ENCODE assay signal across 9 cellular contexts in the genomic region with DNA sequence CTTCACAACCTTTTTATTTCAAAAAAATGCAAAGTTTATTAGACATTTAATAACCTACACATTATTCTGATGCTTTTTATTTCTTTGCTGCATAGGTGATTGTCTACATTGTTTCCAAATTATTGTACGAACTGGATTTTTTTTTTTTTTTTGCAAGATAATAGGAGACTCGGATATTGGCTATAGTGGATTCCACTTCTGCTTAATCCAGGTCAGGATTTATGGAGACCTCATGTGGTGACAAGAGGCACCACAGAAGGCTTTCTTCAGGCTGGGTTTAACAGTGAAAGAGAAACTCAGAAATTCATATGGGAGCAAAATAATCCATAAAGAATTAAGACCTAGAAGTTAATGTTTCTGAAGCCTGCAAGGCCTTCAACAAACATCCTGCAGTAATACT. TPM values are rescaled to one million over a fixed set of nuclear protein-coding genes. Genes with fewer than 3 reads are reported as not detected.
DNase-seq lines count a peak whose midpoint lies in the region; ATAC-seq, FAIRE-seq and TF ChIP-seq lines count a peak whose summit lies in the region.
"Had no signal": no experiment of that assay in that cellular context is flagged by ENCODE, and none has a peak within 500 bp of the region (broad histone marks: within the 10 kb centered on the region; RNA-seq: fewer than 3 reads in every experiment).

No MANE protein-coding gene starts in this region.

- H3K4me2 ChIP-seq in GM23338 (no peak overlapping the region), endothelial cell of umbilical vein (ENCODE audit: insufficient read depth, low read length) (no peak overlapping the region)
- H3K4me2 ChIP-seq: KMS-11 had no signal

- FAIRE-seq in endothelial cell of umbilical vein (lab: Jason Lieb, UNC): no peak

- no peaks in the 10 kb centered on the region for H3K9me2 ChIP-seq in GM23338 (ENCODE audit: insufficient read depth)

- ATAC-seq in GM23338 (no peak), HG03095 (IDR thresholded peaks at IDR 0.05; ENCODE audit: unreplicated experiment) (no peak), HG03432 (IDR thresholded peaks at IDR 0.05; ENCODE audit: unreplicated experiment) (no peak)
- ATAC-seq: esophagus mucosa had no signal

- H3K4me1 ChIP-seq in GM23338 (ENCODE audit: insufficient read depth): peaks cover 9% of the 10 kb centered on the region; the same call in 1 of the 2 replicates
- peaks cover 18% of the 10 kb centered on the region for H3K4me1 ChIP-seq in endothelial cell of umbilical vein (ENCODE audit: control insufficient read depth, extremely low read depth, insufficient read depth, low read length)
- no peaks in the 10 kb centered on the region for H3K4me1 ChIP-seq in uterus

- no peak for TF ChIP-seq POLR2A in endothelial cell of umbilical vein (IDR thresholded peaks at IDR 0.05; ENCODE audit: low read depth, low read length)
- TF ChIP-seq POLR2A in uterus (IDR thresholded peaks at IDR 0.05): no peak

- H3K4me1 Mint-ChIP-seq in GM23338: peaks cover 20% of the 10 kb centered on the region

- H3K27me3 Mint-ChIP-seq in GM23338 (ENCODE audit: insufficient read depth, low read depth, poor library complexity): peaks cover 38% of the 10 kb centered on the region

- H3K4me3 ChIP-seq in GM23338: no peak overlapping the region
- H3K4me3 ChIP-seq in endothelial cell of umbilical vein (replicated peaks in 1 of 3; ENCODE audit: insufficient read depth in 1 of 3, low read depth in 1 of 3, low read length in 3 of 3): no peak overlapping the region
- H3K4me3 ChIP-seq in uterus: no peak overlapping the region

- no TSS peak for BruUV-seq in endothelial cell of umbilical vein (replicated peaks; lab: Mats Ljungman, UMichigan)

- H4K20me1 ChIP-seq in GM23338 (replicated peaks; ENCODE audit: insufficient read depth) (0 out of 2 replicates have a peak, but pooled peaks cover 3% of the 10 kb centered on the region), endothelial cell of umbilical vein (replicated peaks; ENCODE audit: control insufficient read depth, extremely low read depth, insufficient read depth, low read length) (no peaks in the 10 kb centered on the region)

- H3K9me3 ChIP-seq in endothelial cell of umbilical vein (replicated peaks; ENCODE audit: control insufficient read depth, insufficient read depth, low read length): no peaks in the 10 kb centered on the region
- no peaks in the 10 kb centered on the region for H3K9me3 ChIP-seq in uterus

- H3K27ac ChIP-seq in GM23338 (ENCODE audit: low read depth) (no peak overlapping the region), endothelial cell of umbilical vein (ENCODE audit: insufficient read depth, low read depth, low read length) (no peak overlapping the region), uterus (no peak overlapping the region)
- H3K27ac ChIP-seq: KMS-11 had no signal

- H3K36me3 ChIP-seq in GM23338 (ENCODE audit: insufficient read depth): no peaks in the 10 kb centered on the region
- no peaks in the 10 kb centered on the region for H3K36me3 ChIP-seq in endothelial cell of umbilical vein (ENCODE audit: control insufficient read depth in 2 of 2, extremely low read depth in 1 of 2, insufficient read depth in 2 of 2, low read length in 2 of 2)
- H3K36me3 ChIP-seq in uterus: no peaks in the 10 kb centered on the region

- 0 out of 3 replicates have a peak, but pooled peaks cover 3% of the 10 kb centered on the region for H3K36me3 Mint-ChIP-seq in GM23338 (ENCODE audit: low read depth)

- TF ChIP-seq CTCF in GM23338 (conservative IDR thresholded peaks at IDR 0.05; ENCODE audit: low read depth in 2 of 2): peak; percentile 40 to 52
- TF ChIP-seq CTCF in endothelial cell of umbilical vein (IDR thresholded peaks at IDR 0.05; ENCODE audit: extremely low read depth in 1 of 2, insufficient read depth in 1 of 2, low read depth in 1 of 2, low read length in 2 of 2): peak; percentile 35 to 55
- TF ChIP-seq CTCF in uterus (IDR thresholded peaks at IDR 0.05): peak in 2 of 4 experiments; percentile 14 to 18

- H3K27me3 ChIP-seq in GM23338 (ENCODE audit: insufficient read depth): peaks cover 44% of the 10 kb centered on the region
- H3K27me3 ChIP-seq in endothelial cell of umbilical vein (ENCODE audit: control insufficient read depth in 2 of 2, insufficient read depth in 2 of 2, low read length in 2 of 2): no peaks in the 10 kb centered on the region
- H3K27me3 ChIP-seq in uterus: no peaks in the 10 kb centered on the region

- H3K79me2 ChIP-seq in GM23338 (replicated peaks; ENCODE audit: insufficient read depth) (no peaks in the 10 kb centered on the region), endothelial cell of umbilical vein (ENCODE audit: control insufficient read depth, insufficient read depth, low read length) (peaks cover 18% of the 10 kb centered on the region)

- no peaks in the 10 kb centered on the region for H3K9me1 ChIP-seq in endothelial cell of umbilical vein (replicated peaks; ENCODE audit: control insufficient read depth, extremely low read depth, insufficient read depth, low read length)

- POLR2A ChIA-PET in endothelial cell of umbilical vein (lab: Charles Lee): no interaction called here

- no peak overlapping the region for H3K27ac Mint-ChIP-seq in GM23338

- 0 out of 3 replicates have a peak, but pooled peaks cover 6% of the 10 kb centered on the region for H3K9me3 Mint-ChIP-seq in GM23338

- H3F3A ChIP-seq in GM23338 (replicated peaks; ENCODE audit: low read depth): no peaks in the 10 kb centered on the region

- no peak overlapping the region for H3K4me3 Mint-ChIP-seq in GM23338

- CTCF ChIA-PET in endothelial cell of umbilical vein (lab: Charles Lee): interaction anchor here (1.0 to 2.6 kb wide), 21 partner anchors 23 to 1561 kb away, joined by 3 to 29 read pairs (median 5); no protein-coding TSS in a partner anchor

- intact Hi-C loops in endothelial cell of umbilical vein (cut with micrococcal nuclease): loop anchor here (1.0 to 5.0 kb wide), 5 partner anchors 207 to 1560 kb away; no protein-coding TSS in a partner anchor
- intact Hi-C loops in uterus (cut with DNase I; ENCODE audit: low total_unique reads): no loop called here

- dilution Hi-C loops in endothelial cell of umbilical vein (cut with MboI; ENCODE audit: extremely low pct_ligation_motif_present, low sequenced_read_pairs): no loop called here

- H2AFZ ChIP-seq in GM23338 (no peak overlapping the region), endothelial cell of umbilical vein (ENCODE audit: low read depth, low read length) (no peak overlapping the region)

- H3K9ac ChIP-seq in endothelial cell of umbilical vein (replicated peaks; ENCODE audit: extremely low read depth, insufficient read depth, low read length): no peak overlapping the region
- H3K9ac ChIP-seq: KMS-11 had no signal

- DNase-seq in GM23338 (ENCODE audit: low spot score) (no peak), NCI-H69 (lab: John Stamatoyannopoulos, UW) (peak; percentile 43), endothelial cell of umbilical vein (ENCODE audit: low read depth, low spot score) (peak; percentile 57), putamen (ENCODE audit: low spot score) (peak; percentile 19), uterus (no peak)

TF ChIP-seq in GM23338, 12 proteins besides CTCF, POLR2A, EP300 and RAD21 (continues in another document):
- TF ChIP-seq EZH2 (IDR thresholded peaks at IDR 0.05; ENCODE audit: low read depth, unreplicated experiment): no peak
- TF ChIP-seq STAT1 (IDR thresholded peaks at IDR 0.05; ENCODE audit: unreplicated experiment): no peak
- TF ChIP-seq, protein P1, sequence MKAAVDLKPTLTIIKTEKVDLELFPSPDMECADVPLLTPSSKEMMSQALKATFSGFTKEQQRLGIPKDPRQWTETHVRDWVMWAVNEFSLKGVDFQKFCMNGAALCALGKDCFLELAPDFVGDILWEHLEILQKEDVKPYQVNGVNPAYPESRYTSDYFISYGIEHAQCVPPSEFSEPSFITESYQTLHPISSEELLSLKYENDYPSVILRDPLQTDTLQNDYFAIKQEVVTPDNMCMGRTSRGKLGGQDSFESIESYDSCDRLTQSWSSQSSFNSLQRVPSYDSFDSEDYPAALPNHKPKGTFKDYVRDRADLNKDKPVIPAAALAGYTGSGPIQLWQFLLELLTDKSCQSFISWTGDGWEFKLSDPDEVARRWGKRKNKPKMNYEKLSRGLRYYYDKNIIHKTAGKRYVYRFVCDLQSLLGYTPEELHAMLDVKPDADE (IDR thresholded peaks at IDR 0.05): no peak
- no peak for TF ChIP-seq POLR2AphosphoS5 (IDR thresholded peaks at IDR 0.05; ENCODE audit: low read depth)

TF ChIP-seq in endothelial cell of umbilical vein, 7 proteins besides CTCF, POLR2A, EP300 and RAD21:
- TF ChIP-seq JUN (IDR thresholded peaks at IDR 0.05; ENCODE audit: borderline replicate concordance, insufficient read depth, insufficient read length, low read depth) (no peak), MYC (IDR thresholded peaks at IDR 0.05; ENCODE audit: low read depth, low read length) (no peak), FOS (IDR thresholded peaks at IDR 0.05; ENCODE audit: borderline replicate concordance, insufficient read depth, low read length) (no peak), EZH2 (IDR thresholded peaks at IDR 0.05; ENCODE audit: borderline replicate concordance, low read depth, low read length, severe bottlenecking) (no peak), GATA2 (IDR thresholded peaks at IDR 0.05; ENCODE audit: insufficient read depth, insufficient read length, low read depth, low read length) (no peak), POLR2AphosphoS5 (IDR thresholded peaks at IDR 0.05; ENCODE audit: insufficient read depth, low read depth, low read length) (no peak)
- TF ChIP-seq, protein P2, sequence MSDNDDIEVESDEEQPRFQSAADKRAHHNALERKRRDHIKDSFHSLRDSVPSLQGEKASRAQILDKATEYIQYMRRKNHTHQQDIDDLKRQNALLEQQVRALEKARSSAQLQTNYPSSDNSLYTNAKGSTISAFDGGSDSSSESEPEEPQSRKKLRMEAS (IDR thresholded peaks at IDR 0.05; ENCODE audit: insufficient read depth, insufficient read length): no peak

RNA-seq across cellular contexts. Expression of a gene that starts 2.4 kb away (rescaled TPM):
- total RNA-seq in GM23338 (2014; rRNA removed; shearing (Covaris generic)): 5.6 and 5.7 TPM in 2 replicates
- 4.9 and 5.2 TPM in 2 replicates for polyA plus RNA-seq in GM23338 (2016; fragmentation: Nextera tagmentation; extraction: Ambion mirVana)
- total RNA-seq in endothelial cell of umbilical vein: 22.2 and 28.2 TPM in 2 replicates
- polyA plus RNA-seq in endothelial cell of umbilical vein: 7.7 and 9.3 TPM in 2 replicates
- 9.7 and 11.0 TPM in 2 replicates for polyA plus RNA-seq in endothelial cell of umbilical vein (2011; cell fraction: cytosol; rRNA removed)
- 17.3 and 23.1 TPM in 2 replicates for polyA plus RNA-seq in endothelial cell of umbilical vein (2011; cell fraction: nucleus; rRNA removed)
- polyA plus RNA-seq in endothelial cell of umbilical vein (2012): 23.4 and 30.0 TPM in 2 replicates
- 30.9 and 37.5 TPM in 2 replicates for polyA minus RNA-seq in endothelial cell of umbilical vein
- 1.6 TPM for polyA minus RNA-seq in endothelial cell of umbilical vein (2011; cell fraction: cytosol; rRNA and poly(A)+ RNA removed)
- 66.6 and 75.1 TPM in 2 replicates for polyA minus RNA-seq in endothelial cell of umbilical vein (2011; cell fraction: nucleus; rRNA and poly(A)+ RNA removed)
- 100 to 1,000 TPM in 1 of 4 donors, 10 to 100 TPM in 3; 22.9 to 118 (median 59.0) TPM for total RNA-seq in uterus

Comparison
In these comparisons a context has a peak if more than half of its experiments do, and no peak if none do; other contexts are left out.
1. DNase-seq: peak in NCI-H69 (single experiment), endothelial cell of umbilical vein (single experiment) and putamen (single experiment); none in GM23338 (single experiment) and uterus (0 of 2).